In genomic region chr22:19961868-19962245, GRCh38 we compare ENCODE assay signal across 11 cellular contexts. TPM values are rescaled to one million over a fixed set of nuclear protein-coding genes. Genes with fewer than 3 reads are reported as not detected.
DNase-seq lines count a peak whose midpoint lies in the region; ATAC-seq, FAIRE-seq and TF ChIP-seq lines count a peak whose summit lies in the region.
"Had no signal": no experiment of that assay in that cellular context is flagged by ENCODE, and none has a peak within 500 bp of the region (broad histone marks: within the 10 kb centered on the region; RNA-seq: fewer than 3 reads in every experiment).

No MANE protein-coding gene starts in this region.

- H3K79me2 ChIP-seq in H1 (ENCODE audit: control insufficient read depth in 1 of 2, insufficient read depth in 2 of 2, low read length in 2 of 2) = no peaks in the 10 kb centered on the region

- no peak overlapping the region for H3K56ac ChIP-seq in H1 (replicated peaks; ENCODE audit: insufficient read length, low read depth, low read length)

- TF ChIP-seq EP300 in H1 (IDR thresholded peaks at IDR 0.05; ENCODE audit: borderline replicate concordance in 1 of 2, low read depth in 2 of 2, low read length in 2 of 2) (no peak), stomach (IDR thresholded peaks at IDR 0.05) (no peak)

- no peak overlapping the region for H3K9ac ChIP-seq in H1 (replicated peaks in 1 of 4; ENCODE audit: extremely low read depth in 1 of 4, low read depth in 3 of 4, low read length in 3 of 4)

- no peak overlapping the region for H2BK120ac ChIP-seq in H1 (replicated peaks; ENCODE audit: low read depth, low read length)

- H3K23ac ChIP-seq in H1 (ENCODE audit: insufficient read length) = no peak overlapping the region

- peaks cover 5% of the 10 kb centered on the region for H3K23me2 ChIP-seq in H1 (ENCODE audit: low read depth, low read length)

- POLR2A ChIA-PET in HEK293 (lab: Yijun Ruan, JAX) (interaction anchor here (1.3 kb wide), 1 partner anchor 59 kb away, joined by 3 read pairs; the partner anchor contains the start of gene TANGO2), H1 (lab: Charles Lee; ENCODE audit: partially characterized antibody) (interaction anchor here (1.1 to 1.7 kb wide), 2 partner anchors 9 to 11 kb away, joined by 6 read pairs; no protein-coding TSS in a partner anchor)

- intact Hi-C loops in stomach (cut with DNase I; ENCODE audit: low total_unique reads) = no loop called here

- no peak for ATAC-seq in HG03457 (IDR thresholded peaks at IDR 0.05; ENCODE audit: unreplicated experiment)
- ATAC-seq in HG03025 (IDR thresholded peaks at IDR 0.05; ENCODE audit: low FRiP score, unreplicated experiment) = no peak

- TF ChIP-seq RAD21 in H1 (IDR thresholded peaks at IDR 0.05 in 1 of 2, conservative IDR thresholded peaks at IDR 0.05 in 1 of 2; ENCODE audit: low read depth in 2 of 2, low read length in 2 of 2) = no peak

- H3K18ac ChIP-seq in H1 (ENCODE audit: extremely low read depth, low read length) = no peak overlapping the region

- TF ChIP-seq POLR2A in H1 (IDR thresholded peaks at IDR 0.05; ENCODE audit: control extremely low read depth in 1 of 2, low read depth in 2 of 2, low read length in 2 of 2) (no peak), stomach (IDR thresholded peaks at IDR 0.05) (no peak)

- H3K4me1 ChIP-seq in HEK293 (ENCODE audit: control insufficient read depth, insufficient read depth, low read length) (peaks cover 6% of the 10 kb centered on the region; the same call in 1 of the 2 replicates), H1 (replicated peaks in 1 of 4; ENCODE audit: control insufficient read depth in 3 of 4, insufficient read depth in 4 of 4, low read length in 3 of 4) (peaks cover 0 to 23% (median 18%) of the 10 kb centered on the region in 4 experiments; a peak in 6 of 7 replicates), stomach (peaks cover 57 to 72% (median 62%) of the 10 kb centered on the region in 4 donors)

- CTCF ChIA-PET in HEK293 (lab: Yijun Ruan, JAX) (interaction anchor here (0.7 to 12.8 kb wide), 2 partner anchors 51 to 180 kb away, joined by 3 to 150 read pairs; no protein-coding TSS in a partner anchor), H1 (lab: Charles Lee; ENCODE audit: partially characterized antibody) (interaction anchor here (0.6 to 16.2 kb wide), 9 partner anchors 8 to 534 kb away, joined by 3 to 369 read pairs (median 4); no protein-coding TSS in a partner anchor)

- no peak overlapping the region for H3K14ac ChIP-seq in H1 (ENCODE audit: insufficient read length)

- H2BK5ac ChIP-seq in H1 (ENCODE audit: low read depth, low read length) = peak overlapping the region; percentile 8; the same call in 1 of the 2 replicates

- H3K36me3 ChIP-seq in HEK293 (ENCODE audit: control insufficient read depth in 2 of 2, insufficient read depth in 1 of 2, low read length in 2 of 2) = peaks cover 0 to 35% of the 10 kb centered on the region in 2 experiments; a peak in 1 of 3 replicates
- H3K36me3 ChIP-seq in H1 (ENCODE audit: control insufficient read depth in 2 of 4, insufficient read depth in 4 of 4, low read length in 3 of 4) = no peaks in the 10 kb centered on the region
- H3K36me3 ChIP-seq in stomach = peaks cover 16 to 42% (median 37%) of the 10 kb centered on the region in 4 donors

- H4K5ac ChIP-seq in H1 (ENCODE audit: insufficient read length, low read depth, low read length) = no peak overlapping the region

- H2AK5ac ChIP-seq in H1 (ENCODE audit: low read depth, low read length) = no peak overlapping the region

- H3K79me1 ChIP-seq in H1 (ENCODE audit: low read depth, low read length) = no peaks in the 10 kb centered on the region

- peaks cover 0 to 2% of the 10 kb centered on the region in 2 experiments for H4K20me1 ChIP-seq in H1 (replicated peaks in 1 of 2; ENCODE audit: control insufficient read depth in 1 of 2, insufficient read depth in 2 of 2, low read length in 2 of 2)

- peak overlapping the region; percentile 25 for H3K4ac ChIP-seq in H1 (replicated peaks; ENCODE audit: insufficient read length, low read depth, low read length)

- H2AFZ ChIP-seq in H1 (ENCODE audit: low read length) = no peak overlapping the region

- peak overlapping the region; percentile 12; the same call in 1 of the 2 replicates for H2BK15ac ChIP-seq in H1 (ENCODE audit: low read length)

- H3K9me3 ChIP-seq in HEK293 (ENCODE audit: control insufficient read depth, insufficient read depth, low read depth, low read length) (no peaks in the 10 kb centered on the region), H1 (ENCODE audit: insufficient read depth in 2 of 2, low read depth in 1 of 2, low read length in 1 of 2) (no peaks in the 10 kb centered on the region), stomach (no peaks in the 10 kb centered on the region)
- H3K9me3 ChIP-seq: mucosa of descending colon had no signal

- no peak for FAIRE-seq in H1 (lab: Jason Lieb, UNC)
- FAIRE-seq: D721Med, frontal cortex, G401.6, GM12878 had no signal

- H3K4me3 ChIP-seq in HEK293 (ENCODE audit: low read depth, low read length) (no peak overlapping the region), H1 (ENCODE audit: extremely low read depth in 1 of 4, insufficient read depth in 2 of 4, low read depth in 3 of 4, low read length in 4 of 4) (no peak overlapping the region), stomach (peak overlapping the region in 1 of 4 donors; percentile 43)
- H3K4me3 ChIP-seq: GM12878, mucosa of descending colon had no signal

- WGBS in H1 (ENCODE audit: extremely low coverage in 1 of 2, insufficient coverage in 1 of 2, insufficient read length in 1 of 2, insufficient replicate concordance in 2 of 2, low coverage in 1 of 2, low lambda C conversion rate in 2 of 2, missing lambda C conversion rate in 1 of 2), 2 experiments = 75% methylated on average over 8 of the region's 8 CpGs; no CpG with 5 or more reads in 1 of the 2 experiments
- 67 to 78% (median 76%) methylated on average over 3 to 8 of the region's 8 CpGs for WGBS in stomach, 5 donors

- H4K91ac ChIP-seq in H1 (replicated peaks; ENCODE audit: insufficient read length, low read length) = peak overlapping the region; percentile 84

- DNase-seq in H1 (ENCODE audit: low read depth in 1 of 2, low spot score in 2 of 2) (no peak), stomach (no peak), mucosa of gallbladder (ENCODE audit: low spot score) (no peak)

- no peak overlapping the region for H4K8ac ChIP-seq in H1 (ENCODE audit: extremely low read depth, insufficient read depth, low read length)

- no peaks in the 10 kb centered on the region for H3K27me3 ChIP-seq in H1 (replicated peaks in 1 of 4; ENCODE audit: control insufficient read depth in 3 of 4, extremely low read depth in 1 of 4, insufficient read depth in 3 of 4, low read length in 3 of 4)
- H3K27me3 ChIP-seq in stomach = no peaks in the 10 kb centered on the region

- H3K27ac ChIP-seq in HEK293 (ENCODE audit: extremely low read depth, low read depth, low read length) = no peak overlapping the region
- H3K27ac ChIP-seq in H1 (ENCODE audit: low read depth, low read length) = no peak overlapping the region
- H3K27ac ChIP-seq in stomach = peak overlapping the region in 4 of 5 donors; percentile 87 to 88 (median 87)

- H2BK20ac ChIP-seq in H1 (ENCODE audit: low read length) = 0 out of 2 replicates have a peak overlapping the region, but pooled peaks have one; percentile 32

- H2BK12ac ChIP-seq in H1 (ENCODE audit: low read depth, low read length) = peak overlapping the region; percentile 80; the same call in 1 of the 2 replicates

- no peak for TF ChIP-seq CTCF in HEK293 (tag by site-specific recombination; IDR thresholded peaks at IDR 0.05)
- no peak for TF ChIP-seq CTCF in H1 (IDR thresholded peaks at IDR 0.05; ENCODE audit: control extremely low read depth in 1 of 3, insufficient read depth in 1 of 3, low read depth in 1 of 3, low read length in 3 of 3)
- no peak for TF ChIP-seq CTCF in stomach (IDR thresholded peaks at IDR 0.05)

- H3K4me2 ChIP-seq in H1 (ENCODE audit: insufficient read depth in 1 of 2, low read depth in 2 of 2, low read length in 2 of 2) = no peak overlapping the region

RNA-seq across cellular contexts. Expression of gene TXNRD2, which starts 20.2 kb away (rescaled TPM):
- total RNA-seq in H1 (2021; fragmentation: NEBNext Ultra II Directional; extraction: Animal tissue kit (Norgen Biotek cat#: 25700)) = 14.2 and 14.8 TPM in 2 replicates
- polyA plus RNA-seq in H1 (2011; rRNA removed) (21.9 and 25.0 TPM in 2 replicates), stomach (10 to 100 TPM; 35.1 to 69.5 (median 57.7) TPM)
- 20.2 TPM for polyA plus RNA-seq in H1 (2011; cell fraction: cytosol; rRNA removed)
- polyA plus RNA-seq in H1 (2011; cell fraction: nucleus; rRNA removed) = 38.2 TPM
- polyA plus RNA-seq in H1 (2012, experiment 1 of 2) = 11.3 to 14.7 TPM (median 13.7 TPM) in 4 replicates
- polyA plus RNA-seq in H1 (2012, experiment 2 of 2) = 16.5 TPM
- 8.1 TPM for polyA plus RNA-seq in H1 (2013, experiment 1 of 2)
- 9.0 TPM for polyA plus RNA-seq in H1 (2013, experiment 2 of 2)
- 6.3 and 8.1 TPM in 2 replicates for polyA minus RNA-seq in H1 (2011; rRNA and poly(A)+ RNA removed)
- polyA minus RNA-seq in H1 (2011; cell fraction: cytosol; rRNA and poly(A)+ RNA removed) = 6.8 TPM
- 13.8 TPM for polyA minus RNA-seq in H1 (2011; cell fraction: nucleus; rRNA and poly(A)+ RNA removed)
- total RNA-seq in stomach (10 to 100 TPM in 4 of 5 donors, 1 to 10 TPM in 1; 6.4 to 59.4 (median 25.3) TPM), mucosa of gallbladder (26.9 TPM)

RNA-seq across cellular contexts. Expression of gene COMT, which starts 20.3 kb away (rescaled TPM):
- 15.2 and 16.6 TPM in 2 replicates for total RNA-seq in H1 (2021; fragmentation: NEBNext Ultra II Directional; extraction: Animal tissue kit (Norgen Biotek cat#: 25700))
- 33.7 and 45.0 TPM in 2 replicates for polyA plus RNA-seq in H1 (2011; rRNA removed)
- polyA plus RNA-seq in H1 (2011; cell fraction: cytosol; rRNA removed) = 30.8 TPM
- polyA plus RNA-seq in H1 (2011; cell fraction: nucleus; rRNA removed) = 39.7 TPM
- polyA plus RNA-seq in H1 (2012, experiment 1 of 2) = 21.8 to 30.3 TPM (median 29.0 TPM) in 4 replicates
- polyA plus RNA-seq in H1 (2012, experiment 2 of 2) = 26.2 TPM
- 12.0 TPM for polyA plus RNA-seq in H1 (2013, experiment 1 of 2)
- polyA plus RNA-seq in H1 (2013, experiment 2 of 2) = 10.6 TPM
- polyA minus RNA-seq in H1 (2011; rRNA and poly(A)+ RNA removed) = 9.1 and 11.6 TPM in 2 replicates
- polyA minus RNA-seq in H1 (2011; cell fraction: cytosol; rRNA and poly(A)+ RNA removed) = 25.5 TPM
- 7.3 TPM for polyA minus RNA-seq in H1 (2011; cell fraction: nucleus; rRNA and poly(A)+ RNA removed)
- 100 to 1,000 TPM in 2 of 5 donors, 10 to 100 TPM in 3; 25.1 to 137 (median 87.9) TPM for total RNA-seq in stomach
- polyA plus RNA-seq in stomach = 100 to 1,000 TPM; 103 to 174 (median 103) TPM
- 214 TPM for total RNA-seq in mucosa of gallbladder

RNA-seq across cellular contexts. Expression of gene ARVCF, which starts 54.8 kb away (rescaled TPM):
- total RNA-seq in H1 (2021; fragmentation: NEBNext Ultra II Directional; extraction: Animal tissue kit (Norgen Biotek cat#: 25700)) = 43.2 and 49.6 TPM in 2 replicates
- polyA plus RNA-seq in H1 (2011; rRNA removed) (31.0 and 68.3 TPM in 2 replicates), stomach (10 to 100 TPM in 2 of 3 donors, 1 to 10 TPM in 1; 3.5 to 15.4 (median 10.2) TPM)
- 68.4 TPM for polyA plus RNA-seq in H1 (2011; cell fraction: cytosol; rRNA removed)
- polyA plus RNA-seq in H1 (2011; cell fraction: nucleus; rRNA removed) = 444 TPM
- 37.9 to 61.7 TPM (median 55.2 TPM) in 4 replicates for polyA plus RNA-seq in H1 (2012, experiment 1 of 2)
- 25.1 TPM for polyA plus RNA-seq in H1 (2012, experiment 2 of 2)
- 23.2 TPM for polyA plus RNA-seq in H1 (2013, experiment 1 of 2)
- polyA plus RNA-seq in H1 (2013, experiment 2 of 2) = 21.9 TPM
- 18.4 and 21.2 TPM in 2 replicates for polyA minus RNA-seq in H1 (2011; rRNA and poly(A)+ RNA removed)
- polyA minus RNA-seq in H1 (2011; cell fraction: cytosol; rRNA and poly(A)+ RNA removed) = 28.8 TPM
- 88.4 TPM for polyA minus RNA-seq in H1 (2011; cell fraction: nucleus; rRNA and poly(A)+ RNA removed)
- total RNA-seq in stomach (10 to 100 TPM; 11.2 to 51.3 (median 27.8) TPM), mucosa of gallbladder (44.3 TPM)

RNA-seq across cellular contexts. Expression of gene TANGO2, which starts 59.1 kb away (rescaled TPM):
- 10.1 and 13.6 TPM in 2 replicates for total RNA-seq in H1 (2021; fragmentation: NEBNext Ultra II Directional; extraction: Animal tissue kit (Norgen Biotek cat#: 25700))
- 18.2 and 18.4 TPM in 2 replicates for polyA plus RNA-seq in H1 (2011; rRNA removed)
- 18.8 TPM for polyA plus RNA-seq in H1 (2011; cell fraction: cytosol; rRNA removed)
- polyA plus RNA-seq in H1 (2011; cell fraction: nucleus; rRNA removed) = 19.5 TPM
- polyA plus RNA-seq in H1 (2012, experiment 1 of 2) = 7.8 to 13.8 TPM (median 12.6 TPM) in 4 replicates
- polyA plus RNA-seq in H1 (2012, experiment 2 of 2) = 11.7 TPM
- 5.2 TPM for polyA plus RNA-seq in H1 (2013, experiment 1 of 2)
- polyA plus RNA-seq in H1 (2013, experiment 2 of 2) = 5.0 TPM
- polyA minus RNA-seq in H1 (2011; rRNA and poly(A)+ RNA removed) = 32.1 and 36.1 TPM in 2 replicates
- 7.8 TPM for polyA minus RNA-seq in H1 (2011; cell fraction: cytosol; rRNA and poly(A)+ RNA removed)
- 11.9 TPM for polyA minus RNA-seq in H1 (2011; cell fraction: nucleus; rRNA and poly(A)+ RNA removed)
- total RNA-seq in stomach = 10 to 100 TPM; 18.1 to 38.8 (median 27.2) TPM
- 10 to 100 TPM; 13.8 to 37.7 (median 26.0) TPM for polyA plus RNA-seq in stomach
- total RNA-seq in mucosa of gallbladder = 39.4 TPM

Comparison
In these comparisons a context has a peak if more than half of its experiments do, and no peak if none do; other contexts are left out.
1. H3K27ac ChIP-seq: peak in stomach (4 of 5); none in HEK293 (single experiment) and H1 (single experiment).